ENCODE assay signal across 21 cellular contexts in genomic region chr4:156238171-156238570, GRCh38.
"Had no signal": no experiment of that assay in that cellular context is flagged by ENCODE, and none has a peak within 500 bp of the region (broad histone marks: within the 10 kb centered on the region; RNA-seq: fewer than 3 reads in every experiment).

No MANE protein-coding gene starts in this region.

- H3K4me3 ChIP-seq: breast epithelium, K562 had no signal

- FAIRE-seq: K562, RCC 7860 had no signal

- H3K9me3 ChIP-seq: breast epithelium had no signal

- H3K4me3 Mint-ChIP-seq: activated CD8-positive, alpha-beta T cell treated with anti-CD3 and anti-CD28 coated beads, Interleukin-2, amount 10 ng/mL, durations not matched to agents 7 days and 5 days; activated naive CD4-positive, alpha-beta T cell treated with anti-CD3 and anti-CD28 coated beads, Interleukin-2, amount 50 U/mL, for 24 hours; T-helper 1 cell treated with Interleukin-12 subunit alpha and Interleukin-12 subunit beta and Interleukin-4 antibody, amounts not matched to agents 30 μg/mL and 1 μg/mL, for 36 hours had no signal

- H3K4me1 Mint-ChIP-seq: activated naive CD4-positive, alpha-beta T cell treated with anti-CD3 and anti-CD28 coated beads, Interleukin-2, amount 50 U/mL, for 24 hours had no signal

- H3K27me3 ChIP-seq: breast epithelium had no signal

- H3K27me3 Mint-ChIP-seq: activated naive CD4-positive, alpha-beta T cell treated with anti-CD3 and anti-CD28 coated beads, Interleukin-2, amount 50 U/mL, for 24 hours had no signal

- H3K27ac Mint-ChIP-seq: activated CD8-positive, alpha-beta T cell treated with anti-CD3 and anti-CD28 coated beads, Interleukin-2, amount 10 ng/mL, durations not matched to agents 7 days and 5 days; activated naive CD4-positive, alpha-beta T cell treated with anti-CD3 and anti-CD28 coated beads, Interleukin-2, amount 50 U/mL, for 24 hours; T-helper 1 cell treated with Interleukin-12 subunit alpha and Interleukin-12 subunit beta and Interleukin-4 antibody, amounts not matched to agents 30 μg/mL and 1 μg/mL, for 36 hours had no signal

- H3K36me3 Mint-ChIP-seq: activated naive CD4-positive, alpha-beta T cell treated with anti-CD3 and anti-CD28 coated beads, Interleukin-2, amount 50 U/mL, for 24 hours had no signal

- ATAC-seq: activated CD4-positive, CD25-positive, alpha-beta regulatory T cell treated with anti-CD3 and anti-CD28 coated beads, Interleukin-2, amount 50 U/mL, for 24 hours; activated CD8-positive, alpha-beta T cell treated with anti-CD3 and anti-CD28 coated beads, Interleukin-2, amount 10 ng/mL, durations not matched to agents 7 days and 5 days; K562 had no signal

- H3K4me1 ChIP-seq: breast epithelium had no signal

- DNase-seq: activated CD4-positive, alpha-beta T cell treated with anti-CD3 and anti-CD28 coated beads for 4 hours; activated CD8-positive, alpha-beta memory T cell treated with anti-CD3 and anti-CD28 coated beads, Interleukin-2, amount 50 U/mL, for 48 hours; activated CD8-positive, alpha-beta T cell treated with anti-CD3 and anti-CD28 coated beads, Interleukin-2, amount 10 ng/mL, durations not matched to agents 7 days and 5 days; activated effector memory CD4-positive, alpha-beta T cell treated with Interleukin-2 at 50 U/mL for 16 hours; activated naive CD4-positive, alpha-beta T cell; activated T-cell treated with anti-CD3 and anti-CD28 coated beads, Interleukin-2, amount 50 U/mL, for 1 hour; aorta; Karpas-422; NCI-H1048; NCI-H146; NCI-H187 treated with DMSO at 0.1 percent for 48 hours; NCI-H2081 treated with DMSO at 0.1 percent for 48 hours; NCI-H446; NCI-H524; SHP77 treated with DMSO at 0.1 percent for 48 hours had no signal

- H3K36me3 ChIP-seq: breast epithelium had no signal

- H3K27ac ChIP-seq: breast epithelium had no signal
